1 cellular context compared by ENCODE assay signal in the genomic region with DNA sequence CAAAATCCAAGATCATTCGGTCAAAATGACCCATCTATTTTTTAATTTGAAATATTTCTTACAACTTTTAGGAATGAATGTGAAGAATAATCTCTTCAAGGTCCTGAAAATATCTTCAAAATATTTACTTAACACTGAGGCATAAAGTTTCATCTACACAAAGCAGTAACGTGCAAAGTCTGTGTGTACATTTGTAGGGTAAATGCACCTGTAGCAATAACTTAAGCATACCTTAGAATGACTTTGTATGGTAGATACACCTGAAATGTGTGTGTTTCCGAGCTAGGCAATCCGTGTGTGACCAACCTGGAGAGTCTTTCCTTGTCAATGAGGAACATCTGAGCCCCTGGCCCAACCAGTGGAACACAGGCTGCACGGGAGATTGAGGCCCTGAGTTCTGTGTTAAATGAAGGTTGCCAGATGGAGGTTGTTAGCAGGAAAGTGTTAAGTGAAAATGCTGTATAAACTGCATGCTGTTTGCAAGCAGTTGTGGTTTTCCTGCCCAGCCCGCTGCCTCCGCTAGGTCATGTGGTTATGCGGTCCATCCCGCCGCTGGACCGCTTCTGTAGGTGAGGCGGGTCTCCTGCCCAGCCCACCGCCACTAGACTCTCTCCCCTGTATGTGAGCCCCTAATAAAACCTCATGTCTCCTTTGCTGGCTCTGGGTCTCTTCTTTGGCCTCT.
TF ChIP-seq lines count a peak whose summit lies in the region.

No MANE protein-coding gene starts in this region.

TF ChIP-seq in HEK293T, 16 proteins besides CTCF, POLR2A, EP300 and RAD21:
- no peak for TF ChIP-seq HDGF (IDR thresholded peaks at IDR 0.05; ENCODE audit: borderline replicate concordance)
- no peak for TF ChIP-seq NFRKB (IDR thresholded peaks at IDR 0.05)
- TF ChIP-seq, protein P1, sequence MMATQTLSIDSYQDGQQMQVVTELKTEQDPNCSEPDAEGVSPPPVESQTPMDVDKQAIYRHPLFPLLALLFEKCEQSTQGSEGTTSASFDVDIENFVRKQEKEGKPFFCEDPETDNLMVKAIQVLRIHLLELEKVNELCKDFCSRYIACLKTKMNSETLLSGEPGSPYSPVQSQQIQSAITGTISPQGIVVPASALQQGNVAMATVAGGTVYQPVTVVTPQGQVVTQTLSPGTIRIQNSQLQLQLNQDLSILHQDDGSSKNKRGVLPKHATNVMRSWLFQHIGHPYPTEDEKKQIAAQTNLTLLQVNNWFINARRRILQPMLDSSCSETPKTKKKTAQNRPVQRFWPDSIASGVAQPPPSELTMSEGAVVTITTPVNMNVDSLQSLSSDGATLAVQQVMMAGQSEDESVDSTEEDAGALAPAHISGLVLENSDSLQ (IDR thresholded peaks at IDR 0.05), result no peak
- no peak for TF ChIP-seq LEF1 (IDR thresholded peaks at IDR 0.05; ENCODE audit: borderline replicate concordance)
- TF ChIP-seq CTBP1 (IDR thresholded peaks at IDR 0.05; ENCODE audit: borderline replicate concordance), result no peak
- TF ChIP-seq BHLHE40 (IDR thresholded peaks at IDR 0.05; ENCODE audit: borderline replicate concordance), result no peak
- no peak for TF ChIP-seq TARDBP (IDR thresholded peaks at IDR 0.05)
- TF ChIP-seq FOXM1 (IDR thresholded peaks at IDR 0.05; ENCODE audit: borderline replicate concordance), result no peak
- TF ChIP-seq SP1 (IDR thresholded peaks at IDR 0.05), result no peak
- no peak for TF ChIP-seq ARNT (IDR thresholded peaks at IDR 0.05)
- no peak for TF ChIP-seq L3MBTL2 (conservative IDR thresholded peaks at IDR 0.05)
- no peak for TF ChIP-seq ELF4 (IDR thresholded peaks at IDR 0.05)
- no peak for TF ChIP-seq ZNF384 (IDR thresholded peaks at IDR 0.05)
TF ChIP-seq in HEK293T: peak in this region for 0.
